ENCODE assay signal across 1 cellular context in the genomic region with DNA sequence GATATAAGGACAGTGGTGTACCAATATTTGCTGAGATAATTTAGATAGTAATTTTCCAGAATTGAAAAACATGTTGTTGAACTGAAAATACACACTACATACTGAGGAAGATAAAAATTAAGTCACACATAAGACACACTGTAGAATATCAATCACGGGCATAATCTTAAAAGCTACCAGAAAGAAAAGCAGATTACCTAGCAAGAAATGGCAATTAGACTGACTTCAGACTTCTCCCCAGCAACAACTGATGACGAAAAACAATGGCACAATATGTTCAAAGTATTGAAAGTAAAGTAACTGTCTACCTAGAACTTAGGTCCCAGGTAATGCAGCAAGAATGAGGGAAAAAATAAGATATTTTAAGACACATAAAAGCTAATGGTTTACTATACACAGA.
TF ChIP-seq lines count a peak whose summit lies in the region.

No MANE protein-coding gene starts in this region.

TF ChIP-seq in K562, 482 proteins besides CTCF, POLR2A, EP300 and RAD21 (continued from another document):
- TF ChIP-seq CEBPB (tag; IDR thresholded peaks at IDR 0.05) (no peak), TRIM24 (IDR thresholded peaks at IDR 0.05) (peak; percentile 58 to 72; a peak in 3 of 4 replicates), CREM (IDR thresholded peaks at IDR 0.05; ENCODE audit: low read depth) (peak; percentile 16; the same call in 1 of the 2 replicates), HNRNPL (IDR thresholded peaks at IDR 0.05; ENCODE audit: low read depth, low read length) (no peak), MXD1 (CRISPR knock-in tag; IDR thresholded peaks at IDR 0.05; ENCODE audit: borderline replicate concordance, poor library complexity, severe bottlenecking) (no peak), ZNF511 (CRISPR knock-in tag; IDR thresholded peaks at IDR 0.05) (no peak), RFX1 (IDR thresholded peaks at IDR 0.05) (no peak), ZNF184 (CRISPR knock-in tag; IDR thresholded peaks at IDR 0.05) (no peak), ZBTB17 (CRISPR knock-in tag; IDR thresholded peaks at IDR 0.05) (no peak), ELF2 (CRISPR knock-in tag; IDR thresholded peaks at IDR 0.05) (no peak), ZNF3 (CRISPR knock-in tag; IDR thresholded peaks at IDR 0.05) (no peak), ZNF717 (CRISPR knock-in tag; IDR thresholded peaks at IDR 0.05) (no peak), FUS (optimal IDR thresholded peaks at IDR 0.05; ENCODE audit: low read depth, low read length) (no peak), HDAC3 (IDR thresholded peaks at IDR 0.05; ENCODE audit: borderline replicate concordance, partially characterized antibody) (no peak), POLR2B (IDR thresholded peaks at IDR 0.05; ENCODE audit: low read depth, partially characterized antibody) (no peak), NCOA6 (IDR thresholded peaks at IDR 0.05) (no peak), ZNF347 (CRISPR knock-in tag; IDR thresholded peaks at IDR 0.05; ENCODE audit: low read depth) (no peak), ATF3 (IDR thresholded peaks at IDR 0.05) (peak; percentile 13; the same call in 1 of the 2 replicates), ATF3 (CRISPR knock-in tag; conservative IDR thresholded peaks at IDR 0.05) (no peak), ZNF407 (IDR thresholded peaks at IDR 0.05; ENCODE audit: low read depth) (no peak), ZNF24 (IDR thresholded peaks at IDR 0.05) (no peak), CBX1 (IDR thresholded peaks at IDR 0.05; ENCODE audit: low read depth) (no peak), TEAD4 (IDR thresholded peaks at IDR 0.05; ENCODE audit: low read length) (peak; percentile 31; the same call in 1 of the 2 replicates), TEAD4 (CRISPR knock-in tag; IDR thresholded peaks at IDR 0.05; ENCODE audit: borderline replicate concordance) (no peak), SMARCE1 (IDR thresholded peaks at IDR 0.05) (no peak), POLR2H (tag; IDR thresholded peaks at IDR 0.05; ENCODE audit: low read depth) (peak; percentile 46; the same call in 1 of the 2 replicates), TRIM28 (IDR thresholded peaks at IDR 0.05) (peak; percentile 93), ZC3H4 (CRISPR knock-in tag; IDR thresholded peaks at IDR 0.05; ENCODE audit: borderline replicate concordance) (no peak), DNMT1 (IDR thresholded peaks at IDR 0.05) (no peak; the same call in 1 of the 2 replicates), ETS2 (tag; IDR thresholded peaks at IDR 0.05; ENCODE audit: borderline replicate concordance, poor library complexity, severe bottlenecking) (no peak), ATF7 (IDR thresholded peaks at IDR 0.05) (no peak)
- TF ChIP-seq, protein P1, sequence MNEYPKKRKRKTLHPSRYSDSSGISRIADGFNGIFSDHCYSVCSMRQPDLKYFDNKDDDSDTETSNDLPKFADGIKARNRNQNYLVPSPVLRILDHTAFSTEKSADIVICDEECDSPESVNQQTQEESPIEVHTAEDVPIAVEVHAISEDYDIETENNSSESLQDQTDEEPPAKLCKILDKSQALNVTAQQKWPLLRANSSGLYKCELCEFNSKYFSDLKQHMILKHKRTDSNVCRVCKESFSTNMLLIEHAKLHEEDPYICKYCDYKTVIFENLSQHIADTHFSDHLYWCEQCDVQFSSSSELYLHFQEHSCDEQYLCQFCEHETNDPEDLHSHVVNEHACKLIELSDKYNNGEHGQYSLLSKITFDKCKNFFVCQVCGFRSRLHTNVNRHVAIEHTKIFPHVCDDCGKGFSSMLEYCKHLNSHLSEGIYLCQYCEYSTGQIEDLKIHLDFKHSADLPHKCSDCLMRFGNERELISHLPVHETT (CRISPR knock-in tag; conservative IDR thresholded peaks at IDR 0.05 in 1 of 2, IDR thresholded peaks at IDR 0.05 in 1 of 2) = 0 out of 4 replicates have a peak, but pooled peaks of 1 of the 2 experiments have one; percentile 34
- TF ChIP-seq, protein P2, sequence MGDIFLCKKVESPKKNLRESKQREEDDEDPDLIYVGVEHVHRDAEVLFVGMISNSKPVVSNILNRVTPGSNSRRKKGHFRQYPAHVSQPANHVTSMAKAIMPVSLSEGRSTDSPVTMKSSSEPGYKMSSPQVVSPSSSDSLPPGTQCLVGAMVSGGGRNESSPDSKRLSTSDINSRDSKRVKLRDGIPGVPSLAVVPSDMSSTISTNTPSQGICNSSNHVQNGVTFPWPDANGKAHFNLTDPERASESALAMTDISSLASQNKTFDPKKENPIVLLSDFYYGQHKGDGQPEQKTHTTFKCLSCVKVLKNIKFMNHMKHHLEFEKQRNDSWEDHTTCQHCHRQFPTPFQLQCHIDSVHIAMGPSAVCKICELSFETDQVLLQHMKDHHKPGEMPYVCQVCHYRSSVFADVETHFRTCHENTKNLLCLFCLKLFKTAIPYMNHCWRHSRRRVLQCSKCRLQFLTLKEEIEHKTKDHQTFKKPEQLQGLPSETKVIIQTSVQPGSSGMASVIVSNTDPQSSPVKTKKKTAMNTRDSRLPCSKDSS (IDR thresholded peaks at IDR 0.05; ENCODE audit: low read depth, partially characterized antibody) = peak; percentile 73
- TF ChIP-seq, protein P3, sequence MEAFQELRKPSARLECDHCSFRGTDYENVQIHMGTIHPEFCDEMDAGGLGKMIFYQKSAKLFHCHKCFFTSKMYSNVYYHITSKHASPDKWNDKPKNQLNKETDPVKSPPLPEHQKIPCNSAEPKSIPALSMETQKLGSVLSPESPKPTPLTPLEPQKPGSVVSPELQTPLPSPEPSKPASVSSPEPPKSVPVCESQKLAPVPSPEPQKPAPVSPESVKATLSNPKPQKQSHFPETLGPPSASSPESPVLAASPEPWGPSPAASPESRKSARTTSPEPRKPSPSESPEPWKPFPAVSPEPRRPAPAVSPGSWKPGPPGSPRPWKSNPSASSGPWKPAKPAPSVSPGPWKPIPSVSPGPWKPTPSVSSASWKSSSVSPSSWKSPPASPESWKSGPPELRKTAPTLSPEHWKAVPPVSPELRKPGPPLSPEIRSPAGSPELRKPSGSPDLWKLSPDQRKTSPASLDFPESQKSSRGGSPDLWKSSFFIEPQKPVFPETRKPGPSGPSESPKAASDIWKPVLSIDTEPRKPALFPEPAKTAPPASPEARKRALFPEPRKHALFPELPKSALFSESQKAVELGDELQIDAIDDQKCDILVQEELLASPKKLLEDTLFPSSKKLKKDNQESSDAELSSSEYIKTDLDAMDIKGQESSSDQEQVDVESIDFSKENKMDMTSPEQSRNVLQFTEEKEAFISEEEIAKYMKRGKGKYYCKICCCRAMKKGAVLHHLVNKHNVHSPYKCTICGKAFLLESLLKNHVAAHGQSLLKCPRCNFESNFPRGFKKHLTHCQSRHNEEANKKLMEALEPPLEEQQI (IDR thresholded peaks at IDR 0.05) = peak; percentile 48; the same call in 1 of the 2 replicates
